ENCODE assay signal across 2 cellular contexts in genomic region chr18:29191263-29191662, GRCh38.
TF ChIP-seq lines count a peak whose summit lies in the region.

No MANE protein-coding gene starts in this region.

TF ChIP-seq in HCT116, 20 proteins besides CTCF, POLR2A, EP300 and RAD21 (continued from another document):
- TF ChIP-seq ZNF274 (IDR thresholded peaks at IDR 0.05; ENCODE audit: low read depth, low read length), result no peak
- no peak for TF ChIP-seq ZFX (IDR thresholded peaks at IDR 0.05)
- TF ChIP-seq CBX3 (IDR thresholded peaks at IDR 0.05; ENCODE audit: low read depth), result no peak
- no peak for TF ChIP-seq SRF (IDR thresholded peaks at IDR 0.05; ENCODE audit: low read depth)
- no peak for TF ChIP-seq EGR1 (IDR thresholded peaks at IDR 0.05; ENCODE audit: low read depth)

TF ChIP-seq in SK-N-SH treated with all-trans-retinoic acid at 6 μM for 48 hours, 23 proteins besides CTCF, POLR2A, EP300 and RAD21 (continued from another document):
- no peak for TF ChIP-seq ZFP3 (CRISPR knock-in tag; IDR thresholded peaks at IDR 0.05)
- no peak for TF ChIP-seq GLIS3 (CRISPR knock-in tag; IDR thresholded peaks at IDR 0.05)
- TF ChIP-seq ZNF565 (CRISPR knock-in tag; conservative IDR thresholded peaks at IDR 0.05; ENCODE audit: low read depth), result no peak
- TF ChIP-seq BACH2 (CRISPR knock-in tag; IDR thresholded peaks at IDR 0.05; ENCODE audit: borderline replicate concordance), result no peak
- TF ChIP-seq OSR1 (CRISPR knock-in tag; IDR thresholded peaks at IDR 0.05), result no peak
- no peak for TF ChIP-seq POU6F1 (CRISPR knock-in tag; IDR thresholded peaks at IDR 0.05; ENCODE audit: borderline replicate concordance, low read depth)
- no peak for TF ChIP-seq ESRRG (CRISPR knock-in tag; IDR thresholded peaks at IDR 0.05)
- no peak for TF ChIP-seq TSHZ2 (CRISPR knock-in tag; IDR thresholded peaks at IDR 0.05)
- no peak for TF ChIP-seq SNAI2 (CRISPR knock-in tag; IDR thresholded peaks at IDR 0.05)
- no peak for TF ChIP-seq CREB5 (CRISPR knock-in tag; IDR thresholded peaks at IDR 0.05; ENCODE audit: low read depth)
- TF ChIP-seq RARB (CRISPR knock-in tag; IDR thresholded peaks at IDR 0.05), result no peak
TF ChIP-seq in SK-N-SH treated with all-trans-retinoic acid at 6 μM for 48 hours: peak in this region for 0.
